ENCODE assay signal across 18 cellular contexts in the genomic region with DNA sequence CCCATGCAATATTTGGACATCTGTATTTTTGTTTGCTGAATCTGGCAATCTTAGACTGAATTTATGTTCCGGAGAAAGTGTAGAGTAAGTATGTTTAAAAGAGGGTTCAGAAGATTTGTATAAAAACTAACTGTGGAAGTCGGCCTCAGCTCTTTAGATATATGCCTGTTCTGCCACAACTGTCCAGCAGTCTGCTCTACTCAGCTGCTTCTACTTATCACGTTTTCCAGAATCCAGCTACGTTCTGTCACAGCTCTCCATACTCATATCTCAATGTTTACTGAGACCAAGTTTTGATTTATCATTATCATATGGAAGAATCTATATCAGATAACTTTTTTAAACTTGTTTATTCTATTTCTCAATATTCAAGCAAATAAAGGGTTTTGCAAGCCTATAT.
DNase-seq lines count a peak whose midpoint lies in the region; TF ChIP-seq lines count a peak whose summit lies in the region.
"Had no signal": no experiment of that assay in that cellular context is flagged by ENCODE, and none has a peak within 500 bp of the region (broad histone marks: within the 10 kb centered on the region; RNA-seq: fewer than 3 reads in every experiment).

No MANE protein-coding gene starts in this region.

- H3K4me1 ChIP-seq in A673 (ENCODE audit: insufficient read depth, low read length, poor library complexity, severe bottlenecking), result no peaks in the 10 kb centered on the region
- H3K4me1 ChIP-seq: A549 had no signal

- H3K4me3 ChIP-seq in A673 (ENCODE audit: low read depth, low read length, poor library complexity, severe bottlenecking), result no peak overlapping the region
- H3K4me3 ChIP-seq in WERI-Rb-1 (ENCODE audit: low read depth, low read length), result no peak overlapping the region
- H3K4me3 ChIP-seq: A549 had no signal

- H3K9me3 ChIP-seq in A673 (ENCODE audit: low read depth, low read length, poor library complexity, severe bottlenecking), result no peaks in the 10 kb centered on the region
- no peaks in the 10 kb centered on the region for H3K9me3 ChIP-seq in WERI-Rb-1 (ENCODE audit: severe bottlenecking)
- H3K9me3 ChIP-seq: A549 had no signal

- no peaks in the 10 kb centered on the region for H3K4me1 Mint-ChIP-seq in activated CD4-positive, alpha-beta T cell treated with anti-CD3 and anti-CD28 coated beads, Interleukin-2, amount 10 ng/mL, durations not matched to agents 24 days and 14 days

- no peaks in the 10 kb centered on the region for H3K36me3 ChIP-seq in A673 (ENCODE audit: insufficient read depth, low read length, poor library complexity, severe bottlenecking)
- no peaks in the 10 kb centered on the region for H3K36me3 ChIP-seq in WERI-Rb-1

- CTCF ChIA-PET in A673 (lab: Charles Lee), result no interaction called here

- H3K27ac ChIP-seq in A673 (ENCODE audit: low read depth, low read length, poor library complexity, severe bottlenecking) (no peak overlapping the region), VCaP (no peak overlapping the region), substantia nigra (ENCODE audit: low read depth, low read length, poor library complexity, severe bottlenecking) (no peak overlapping the region), WERI-Rb-1 (no peak overlapping the region)
- H3K27ac ChIP-seq: A549, HL-60 had no signal

- BruUV-seq in A673 (replicated peaks; lab: Mats Ljungman, UMichigan), result no TSS peak

- no peaks in the 10 kb centered on the region for H3K36me3 Mint-ChIP-seq in activated CD4-positive, alpha-beta T cell treated with anti-CD3 and anti-CD28 coated beads, Interleukin-2, amount 10 ng/mL, durations not matched to agents 24 days and 14 days (ENCODE audit: low read depth)

- H3K27me3 ChIP-seq in A673 (replicated peaks; ENCODE audit: insufficient read depth, low read depth, low read length, poor library complexity), result no peaks in the 10 kb centered on the region
- no peaks in the 10 kb centered on the region for H3K27me3 ChIP-seq in WERI-Rb-1 (ENCODE audit: insufficient read depth, low read depth, severe bottlenecking)

- POLR2A ChIA-PET in A673 (lab: Charles Lee; ENCODE audit: low non-redundant PET), result no interaction called here

- H3K9me3 Mint-ChIP-seq in activated CD4-positive, alpha-beta T cell treated with anti-CD3 and anti-CD28 coated beads, Interleukin-2, amount 10 ng/mL, durations not matched to agents 24 days and 14 days, result no peaks in the 10 kb centered on the region

- no peak for TF ChIP-seq CTCF in A673 (conservative IDR thresholded peaks at IDR 0.05; ENCODE audit: low read depth, low read length)
- TF ChIP-seq CTCF in VCaP (conservative IDR thresholded peaks at IDR 0.05), result peak; percentile 24; the same call in 1 of the 2 replicates
- no peak for TF ChIP-seq CTCF in WERI-Rb-1 (IDR thresholded peaks at IDR 0.05; ENCODE audit: low read depth, low read length)

- H3K27me3 Mint-ChIP-seq in activated CD4-positive, alpha-beta T cell treated with anti-CD3 and anti-CD28 coated beads, Interleukin-2, amount 10 ng/mL, durations not matched to agents 24 days and 14 days, result no peaks in the 10 kb centered on the region

- H3K4me3 Mint-ChIP-seq in activated CD4-positive, alpha-beta T cell treated with anti-CD3 and anti-CD28 coated beads, Interleukin-2, amount 10 ng/mL, durations not matched to agents 24 days and 14 days, result no peak overlapping the region
- H3K4me3 Mint-ChIP-seq: HFFc6 had no signal

- intact Hi-C loops in A673 (cut with micrococcal nuclease; ENCODE audit: unreplicated experiment), result no loop called here
- intact Hi-C loops in activated CD4-positive, alpha-beta T cell treated with anti-CD3 and anti-CD28 coated beads, Interleukin-2, amount 10 ng/mL, durations not matched to agents 24 days and 14 days (cut with micrococcal nuclease), result no loop called here

- peak; percentile 1 for DNase-seq in A673 (ENCODE audit: low spot score)
- DNase-seq in NCI-H69 (lab: John Stamatoyannopoulos, UW), result peak; percentile 79
- peak; percentile 1 for DNase-seq in iris pigment epithelial cell (ENCODE audit: low read depth)
- DNase-seq in activated CD4-positive, alpha-beta T cell treated with anti-CD3 and anti-CD28 coated beads, Interleukin-2, amount 10 ng/mL, durations not matched to agents 24 days and 14 days, result no peak
- DNase-seq in substantia nigra (lab: John Stamatoyannopoulos, UW), result no peak
- no peak for DNase-seq in WERI-Rb-1
- DNase-seq in activated CD4-positive, alpha-beta T cell treated with anti-CD3 and anti-CD28 coated beads, Interleukin-2, amount 50 U/mL, for 4 hours, result no peak
- DNase-seq: C1 segment of cervical spinal cord; H7; HFFc6; IMR-90; NCI-H1417 treated with DMSO at 0.1 percent for 48 hours; NCI-H446 treated with DMSO at 0.1 percent for 48 hours; NK-92 treated with Interleukin-12 subunit alpha and Interleukin-12 subunit beta, amount 100 ng/mL, for 24 hours; SHP77 treated with DMSO at 0.1 percent for 48 hours had no signal

- H3K27ac Mint-ChIP-seq in activated CD4-positive, alpha-beta T cell treated with anti-CD3 and anti-CD28 coated beads, Interleukin-2, amount 10 ng/mL, durations not matched to agents 24 days and 14 days, result no peak overlapping the region
- H3K27ac Mint-ChIP-seq: HFFc6 had no signal

Comparison
In these comparisons a context has a peak if more than half of its experiments do, and no peak if none do; other contexts are left out.
1. DNase-seq: peak in A673 (single experiment), NCI-H69 (single experiment) and iris pigment epithelial cell (single experiment); none in activated CD4-positive, alpha-beta T cell treated with anti-CD3 and anti-CD28 coated beads, Interleukin-2, amount 10 ng/mL, durations not matched to agents 24 days and 14 days (single experiment), substantia nigra (0 of 49), WERI-Rb-1 (single experiment) and activated CD4-positive, alpha-beta T cell treated with anti-CD3 and anti-CD28 coated beads, Interleukin-2, amount 50 U/mL, for 4 hours (0 of 2).